In the genomic region with DNA sequence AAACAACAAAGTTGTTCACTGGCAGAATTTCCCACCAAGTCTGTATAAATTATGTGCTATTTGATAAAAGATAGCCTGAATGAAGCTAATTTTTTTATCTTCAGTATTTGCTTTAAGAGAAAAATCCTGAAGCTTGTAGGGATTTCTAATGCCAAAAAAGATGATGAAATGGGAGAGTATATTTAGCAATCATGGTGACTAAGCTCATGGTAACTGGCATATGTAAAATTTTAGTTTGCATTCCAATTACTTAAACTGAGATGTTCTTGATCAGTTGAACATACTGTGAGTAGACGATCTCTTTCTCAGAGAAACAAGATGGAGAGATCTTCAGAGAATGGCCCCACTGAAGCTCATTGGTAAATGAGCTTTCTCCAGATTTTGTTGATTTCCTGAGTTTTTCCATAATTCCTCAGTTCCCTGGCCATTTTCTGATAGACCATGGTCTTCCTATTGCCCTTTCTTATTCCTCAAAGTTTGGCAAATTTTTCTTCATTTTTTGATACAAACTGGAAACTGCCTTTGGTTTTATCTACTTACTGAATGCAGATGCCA, we compare ENCODE assay signal across 19 cellular contexts.
DNase-seq lines count a peak whose midpoint lies in the region; ATAC-seq, FAIRE-seq and TF ChIP-seq lines count a peak whose summit lies in the region.
"Had no signal": no experiment of that assay in that cellular context is flagged by ENCODE, and none has a peak within 500 bp of the region (broad histone marks: within the 10 kb centered on the region; RNA-seq: fewer than 3 reads in every experiment).

No MANE protein-coding gene starts in this region.

- no peak overlapping the region for H2BK5ac ChIP-seq in mesenchymal stem cell (ENCODE audit: low read depth, low read length, poor library complexity, severe bottlenecking)

- no peak overlapping the region for H4K8ac ChIP-seq in mesenchymal stem cell (ENCODE audit: low read length)

- H3K9me3 ChIP-seq in astrocyte (ENCODE audit: insufficient read depth, low read depth, low read length): no peaks in the 10 kb centered on the region
- peaks cover 5% of the 10 kb centered on the region for H3K9me3 ChIP-seq in mesenchymal stem cell (ENCODE audit: control insufficient read depth, low read length)
- no peaks in the 10 kb centered on the region for H3K9me3 ChIP-seq in ovary
- H3K9me3 ChIP-seq: adrenal gland had no signal

- no peak for TF ChIP-seq POLR2A in ovary (IDR thresholded peaks at IDR 0.05)

- H2AFZ ChIP-seq in astrocyte (ENCODE audit: low read depth, low read length): no peak overlapping the region
- H2AFZ ChIP-seq in mesenchymal stem cell (ENCODE audit: low read depth, low read length): no peak overlapping the region

- no peak overlapping the region for H4K91ac ChIP-seq in mesenchymal stem cell (ENCODE audit: low read length)

- H3K14ac ChIP-seq in mesenchymal stem cell (ENCODE audit: low read length in 2 of 2): no peak overlapping the region

- H3K79me1 ChIP-seq in mesenchymal stem cell (replicated peaks; ENCODE audit: low read length, poor library complexity, severe bottlenecking): no peaks in the 10 kb centered on the region

- H3K4me3 Mint-ChIP-seq in astrocyte (ENCODE audit: unreplicated experiment): no peak overlapping the region
- H3K4me3 Mint-ChIP-seq: activated CD8-positive, alpha-beta memory T cell treated with anti-CD3 and anti-CD28 coated beads, Interleukin-2, amount 10 ng/mL, durations not matched to agents 7 days and 5 days; stimulated activated naive B cell treated with anti-CD40 and anti-IgM and Interleukin-4, amounts not matched to agents 10 μg/mL and 1 μg/mL and 100 μg/mL, for 72 hours had no signal

- no peak overlapping the region for H2BK120ac ChIP-seq in mesenchymal stem cell (ENCODE audit: low read depth, low read length)

- no peak overlapping the region for H3K4me3 ChIP-seq in BJ (ENCODE audit: low read depth, low read length)
- no peak overlapping the region for H3K4me3 ChIP-seq in astrocyte (ENCODE audit: insufficient read depth, low read depth, low read length)
- peak overlapping the region in 1 of 2 experiments; percentile 43 for H3K4me3 ChIP-seq in mesenchymal stem cell (ENCODE audit: insufficient read depth in 1 of 2, low read depth in 1 of 2, low read length in 2 of 2)
- no peak overlapping the region for H3K4me3 ChIP-seq in ovary
- H3K4me3 ChIP-seq: adrenal gland had no signal

- no peak overlapping the region for H3K27ac ChIP-seq in astrocyte (ENCODE audit: low read depth, low read length)
- no peak overlapping the region for H3K27ac ChIP-seq in mesenchymal stem cell (ENCODE audit: low read length, poor library complexity, severe bottlenecking)
- H3K27ac ChIP-seq in ovary: no peak overlapping the region
- H3K27ac ChIP-seq: adrenal gland had no signal

- H3K4me1 ChIP-seq in astrocyte (ENCODE audit: insufficient read depth, low read length) (no peaks in the 10 kb centered on the region), mesenchymal stem cell (ENCODE audit: control insufficient read depth, insufficient read depth, low read depth, low read length) (no peaks in the 10 kb centered on the region), ovary (ENCODE audit: insufficient read depth) (no peaks in the 10 kb centered on the region)
- H3K4me1 ChIP-seq: adrenal gland had no signal

- H2BK12ac ChIP-seq in mesenchymal stem cell (ENCODE audit: low read length in 2 of 2): no peak overlapping the region

- H2AK5ac ChIP-seq in mesenchymal stem cell (ENCODE audit: low read length, severe bottlenecking): no peak overlapping the region

- TF ChIP-seq CTCF in BJ (IDR thresholded peaks at IDR 0.05; ENCODE audit: insufficient read depth, low read depth, low read length) (no peak), astrocyte (IDR thresholded peaks at IDR 0.05; ENCODE audit: insufficient read depth, low read depth, low read length) (no peak), ovary (IDR thresholded peaks at IDR 0.05) (no peak)

- POLR2A ChIA-PET in BJ (lab: Charles Lee): interaction anchor here (0.7 kb wide), 1 partner anchor 88 kb away, joined by 4 read pairs; no protein-coding TSS in a partner anchor

- H3K79me2 ChIP-seq in astrocyte (ENCODE audit: insufficient read depth, low read length): no peaks in the 10 kb centered on the region

- peaks cover 11% of the 10 kb centered on the region for H3K4me1 Mint-ChIP-seq in astrocyte (ENCODE audit: low read depth, unreplicated experiment)

- peaks cover 2% of the 10 kb centered on the region for H3K36me3 Mint-ChIP-seq in astrocyte (ENCODE audit: low read depth, unreplicated experiment)

- ATAC-seq in GM19023 (IDR thresholded peaks at IDR 0.05; ENCODE audit: unreplicated experiment): no peak
- ATAC-seq: activated CD8-positive, alpha-beta memory T cell treated with anti-CD3 and anti-CD28 coated beads, Interleukin-2, amount 10 ng/mL, durations not matched to agents 7 days and 5 days; stimulated activated naive B cell treated with anti-CD40 and anti-IgM and Interleukin-4, amounts not matched to agents 10 μg/mL and 1 μg/mL and 100 μg/mL, for 72 hours had no signal

- CTCF ChIA-PET in BJ (lab: Yijun Ruan, JAX): interaction anchor here (5.4 kb wide), 1 partner anchor 13 kb away, joined by 25 read pairs; no protein-coding TSS in a partner anchor

- no peak overlapping the region for H3K18ac ChIP-seq in mesenchymal stem cell (ENCODE audit: low read depth in 1 of 2, low read length in 2 of 2)

- peak overlapping the region; percentile 38 for H3K27ac Mint-ChIP-seq in astrocyte (ENCODE audit: unreplicated experiment)
- H3K27ac Mint-ChIP-seq: activated CD8-positive, alpha-beta memory T cell treated with anti-CD3 and anti-CD28 coated beads, Interleukin-2, amount 10 ng/mL, durations not matched to agents 7 days and 5 days; stimulated activated naive B cell treated with anti-CD40 and anti-IgM and Interleukin-4, amounts not matched to agents 10 μg/mL and 1 μg/mL and 100 μg/mL, for 72 hours had no signal

- H3K27me3 Mint-ChIP-seq in astrocyte (ENCODE audit: low read depth, unreplicated experiment): peaks cover 9% of the 10 kb centered on the region

- FAIRE-seq in astrocyte (lab: Jason Lieb, UNC): peak; percentile 5
- FAIRE-seq: GM12892, H1 had no signal

- H4K20me1 ChIP-seq in astrocyte (ENCODE audit: insufficient read depth, low read length): no peaks in the 10 kb centered on the region

- H3K9ac ChIP-seq in astrocyte (ENCODE audit: low read length): no peak overlapping the region
- H3K9ac ChIP-seq in mesenchymal stem cell (ENCODE audit: low read length): peak overlapping the region; percentile 79

- whole genome bisulfite sequencing in mesenchymal stem cell: 90% methylated on average over 1 of the region's 1 CpG
- 63 to 81% (median 78%) methylated on average over 1 of the region's 1 CpG for WGBS in ovary, 3 donors

- H3K27me3 ChIP-seq in BJ (ENCODE audit: control insufficient read depth, insufficient read depth, low read length): no peaks in the 10 kb centered on the region
- H3K27me3 ChIP-seq in astrocyte (ENCODE audit: insufficient read depth, low read length): no peaks in the 10 kb centered on the region
- no peaks in the 10 kb centered on the region for H3K27me3 ChIP-seq in mesenchymal stem cell (ENCODE audit: control insufficient read depth in 1 of 2, insufficient read depth in 1 of 2, low read length in 2 of 2)
- H3K27me3 ChIP-seq in ovary: no peaks in the 10 kb centered on the region
- H3K27me3 ChIP-seq: adrenal gland had no signal

- H3K4me2 ChIP-seq in astrocyte (ENCODE audit: low read length) (no peak overlapping the region), mesenchymal stem cell (ENCODE audit: low read length, poor library complexity, severe bottlenecking) (no peak overlapping the region)

- peaks cover 12% of the 10 kb centered on the region for H3K9me3 Mint-ChIP-seq in astrocyte (ENCODE audit: unreplicated experiment)
- H3K9me3 Mint-ChIP-seq: stimulated activated naive B cell treated with anti-CD40 and anti-IgM and Interleukin-4, amounts not matched to agents 10 μg/mL and 1 μg/mL and 100 μg/mL, for 72 hours had no signal

- TF ChIP-seq EP300 in ovary (IDR thresholded peaks at IDR 0.05): no peak

- H2BK15ac ChIP-seq in mesenchymal stem cell (ENCODE audit: low read depth, poor library complexity, severe bottlenecking): no peak overlapping the region

- H3K36me3 ChIP-seq in BJ (ENCODE audit: control insufficient read depth, insufficient read depth, low read length) (no peaks in the 10 kb centered on the region), astrocyte (ENCODE audit: insufficient read depth, low read length) (no peaks in the 10 kb centered on the region), mesenchymal stem cell (ENCODE audit: control insufficient read depth in 1 of 2, insufficient read depth in 2 of 2, low read depth in 1 of 2, low read length in 2 of 2) (no peaks in the 10 kb centered on the region), ovary (no peaks in the 10 kb centered on the region)
- H3K36me3 ChIP-seq: adrenal gland had no signal

- DNase-seq in BJ (ENCODE audit: low read depth): peak; percentile 51
- peak; percentile 24 for DNase-seq in LoVo (ENCODE audit: low spot score)
- DNase-seq in astrocyte (ENCODE audit: low read depth): peak; percentile 33
- peak; percentile 47 for DNase-seq in mesenchymal stem cell
- DNase-seq in activated gamma-delta T cell (lab: John Stamatoyannopoulos, UW): no peak
- DNase-seq in activated naive CD4-positive, alpha-beta T cell treated with Interleukin-2 at 50 U/mL for 16 hours: no peak
- no peak for DNase-seq in ovary
- DNase-seq: activated CD8-positive, alpha-beta memory T cell treated with anti-CD3 and anti-CD28 coated beads, Interleukin-2, amount 10 ng/mL, durations not matched to agents 7 days and 5 days; adrenal gland; effector CD8-positive, alpha-beta T cell; KBM-7; NCI-H2081 treated with DMSO at 0.1 percent for 48 hours; occipital lobe; stimulated activated CD4-positive, alpha-beta T cell treated with anti-CD3 and anti-CD28 coated beads, Interleukin-2, amount 100 ng/mL, for 24 hours; stimulated activated naive B cell treated with anti-CD40 and anti-IgM and Interleukin-4, amounts not matched to agents 10 μg/mL and 1 μg/mL and 100 μg/mL, for 72 hours; T1000 had no signal

- intact Hi-C loops in ovary (cut with DNase I): no loop called here

- H3K23ac ChIP-seq in mesenchymal stem cell (ENCODE audit: low read length in 2 of 2): no peak overlapping the region

- H3K4ac ChIP-seq in mesenchymal stem cell (ENCODE audit: low read depth in 1 of 2, low read length in 2 of 2): no peak overlapping the region

Comparison
In these comparisons a context has a peak if more than half of its experiments do, and no peak if none do; other contexts are left out.
1. DNase-seq: peak in BJ (single experiment), LoVo (single experiment), astrocyte (single experiment) and mesenchymal stem cell (single experiment); none in activated gamma-delta T cell (single experiment), activated naive CD4-positive, alpha-beta T cell treated with Interleukin-2 at 50 U/mL for 16 hours (single experiment) and ovary (0 of 5).